9 cellular contexts compared by ENCODE assay signal in genomic region chr3:114155370-114155821, GRCh38.
DNase-seq lines count a peak whose midpoint lies in the region; ATAC-seq and TF ChIP-seq lines count a peak whose summit lies in the region.
"Had no signal": no experiment of that assay in that cellular context is flagged by ENCODE, and none has a peak within 500 bp of the region (broad histone marks: within the 10 kb centered on the region; RNA-seq: fewer than 3 reads in every experiment).

No MANE protein-coding gene starts in this region.

- H3K27ac ChIP-seq in HL-60 (replicated peaks) = no peak overlapping the region
- H3K27ac ChIP-seq in SU-DHL-6 (ENCODE audit: low read depth, low read length) = no peak overlapping the region

- TF ChIP-seq CTCF in HL-60 (IDR thresholded peaks at IDR 0.05; ENCODE audit: insufficient read depth, low read length) (peak; percentile 39), SU-DHL-6 (IDR thresholded peaks at IDR 0.05; ENCODE audit: insufficient read depth, low read length, poor library complexity, severe bottlenecking) (peak; percentile 75), fibroblast of mammary gland (conservative IDR thresholded peaks at IDR 0.05; ENCODE audit: control insufficient read depth, insufficient read depth, low read depth, low read length) (peak; percentile 64)

- H3K4me2 ChIP-seq in SU-DHL-6 (ENCODE audit: low read depth, low read length, poor library complexity, severe bottlenecking) = no peak overlapping the region

- H3K9ac ChIP-seq in SU-DHL-6 (ENCODE audit: low read length) = no peak overlapping the region

- no peaks in the 10 kb centered on the region for H3F3A ChIP-seq in SU-DHL-6 (ENCODE audit: insufficient read depth)

- DNase-seq in COLO829 (ENCODE audit: low spot score) = peak; percentile 44
- DNase-seq in HL-60 (ENCODE audit: low read depth in 1 of 2, low spot score in 1 of 2) = peak in 1 of 2 experiments; percentile 61
- peak; percentile 36 for DNase-seq in fibroblast of mammary gland (ENCODE audit: low read depth)
- peak; percentile 27 for DNase-seq in stimulated activated CD4-positive, alpha-beta T cell treated with anti-CD3 and anti-CD28 coated beads, Interleukin-4, amount 100 ng/mL, for 1 hour
- no peak for DNase-seq in GM19240 (ENCODE audit: insufficient read length, low spot score)
- DNase-seq in NCI-H2029 (lab: John Stamatoyannopoulos, UW) = no peak

- no peaks in the 10 kb centered on the region for H3K79me2 ChIP-seq in SU-DHL-6 (ENCODE audit: insufficient read depth, low read length)

- H3K9me3 ChIP-seq in SU-DHL-6 (ENCODE audit: insufficient read depth, low read length) = no peaks in the 10 kb centered on the region

- no peaks in the 10 kb centered on the region for H3K9me2 ChIP-seq in SU-DHL-6 (replicated peaks; ENCODE audit: insufficient read depth, low read length)

- no peak overlapping the region for H3K4me3 ChIP-seq in HL-60 (replicated peaks; ENCODE audit: insufficient read depth, low read length)
- no peak overlapping the region for H3K4me3 ChIP-seq in SU-DHL-6 (ENCODE audit: insufficient read depth, low read length, poor library complexity, severe bottlenecking)
- no peak overlapping the region for H3K4me3 ChIP-seq in fibroblast of mammary gland (ENCODE audit: control insufficient read depth, low read depth, low read length)

- H2AFZ ChIP-seq in SU-DHL-6 (ENCODE audit: low read depth, low read length, severe bottlenecking) = no peak overlapping the region

- ATAC-seq in GM21367 (IDR thresholded peaks at IDR 0.05; ENCODE audit: unreplicated experiment) = no peak
- ATAC-seq: left colon had no signal

- no peaks in the 10 kb centered on the region for H4K20me1 ChIP-seq in SU-DHL-6 (ENCODE audit: low read depth, low read length)

- no peaks in the 10 kb centered on the region for H3K36me3 ChIP-seq in SU-DHL-6 (ENCODE audit: low read length)

- no peaks in the 10 kb centered on the region for H3K27me3 ChIP-seq in HL-60 (ENCODE audit: insufficient read depth, poor library complexity, severe bottlenecking)
- H3K27me3 ChIP-seq in SU-DHL-6 (ENCODE audit: low read length) = no peaks in the 10 kb centered on the region

Comparison
In these comparisons a context has a peak if more than half of its experiments do, and no peak if none do; other contexts are left out.
1. DNase-seq: peak in COLO829 (single experiment), fibroblast of mammary gland (single experiment) and stimulated activated CD4-positive, alpha-beta T cell treated with anti-CD3 and anti-CD28 coated beads, Interleukin-4, amount 100 ng/mL, for 1 hour (single experiment); none in GM19240 (single experiment) and NCI-H2029 (single experiment).
2. Peak in every context shown above with its lines, with median percentiles within 50 percentile points of each other: CTCF ChIP-seq.